Comparison of ENCODE assay signal across 2 cellular contexts in the genomic region with DNA sequence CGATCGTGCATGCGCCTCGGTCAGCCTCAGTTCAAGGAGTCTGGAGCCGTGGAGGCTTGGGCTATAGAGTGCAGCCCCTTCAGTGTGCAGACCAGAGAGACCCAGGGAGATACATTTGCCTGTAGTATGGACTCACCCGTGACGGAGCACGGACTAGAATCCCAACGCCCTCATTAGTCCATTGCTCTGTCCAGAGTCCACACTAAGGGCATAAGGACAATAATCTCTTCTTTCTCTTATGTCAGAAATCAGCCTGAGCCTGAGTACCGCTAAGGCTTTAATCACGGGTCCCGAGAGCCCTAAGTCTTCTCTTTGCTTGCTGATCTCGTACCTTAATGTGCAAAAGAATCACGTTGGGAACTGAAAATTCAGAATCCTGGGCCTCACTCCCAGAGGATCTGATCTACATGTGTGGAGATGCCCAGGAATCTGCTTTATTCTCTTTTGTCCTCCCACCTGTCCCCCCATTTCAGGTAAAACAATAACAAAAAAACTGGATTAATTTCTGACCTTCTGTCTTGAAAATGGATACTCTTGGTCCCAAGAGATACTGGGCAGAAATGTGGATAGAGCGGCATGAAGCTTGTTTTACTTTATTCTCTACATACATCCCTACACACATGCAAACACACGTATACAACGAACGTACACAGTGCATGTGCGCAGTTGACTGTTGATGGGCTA.
TF ChIP-seq lines count a peak whose summit lies in the region.

No MANE protein-coding gene starts in this region.

TF ChIP-seq in A549, 52 proteins besides CTCF, POLR2A, EP300 and RAD21:
- TF ChIP-seq, protein P1, sequence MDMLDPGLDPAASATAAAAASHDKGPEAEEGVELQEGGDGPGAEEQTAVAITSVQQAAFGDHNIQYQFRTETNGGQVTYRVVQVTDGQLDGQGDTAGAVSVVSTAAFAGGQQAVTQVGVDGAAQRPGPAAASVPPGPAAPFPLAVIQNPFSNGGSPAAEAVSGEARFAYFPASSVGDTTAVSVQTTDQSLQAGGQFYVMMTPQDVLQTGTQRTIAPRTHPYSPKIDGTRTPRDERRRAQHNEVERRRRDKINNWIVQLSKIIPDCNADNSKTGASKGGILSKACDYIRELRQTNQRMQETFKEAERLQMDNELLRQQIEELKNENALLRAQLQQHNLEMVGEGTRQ (IDR thresholded peaks at IDR 0.05) = no peak
- no peak for TF ChIP-seq NFE2L2 (conservative IDR thresholded peaks at IDR 0.05; ENCODE audit: low read length)
- no peak for TF ChIP-seq JUN (IDR thresholded peaks at IDR 0.05)
- TF ChIP-seq CEBPB (IDR thresholded peaks at IDR 0.05) = no peak
- TF ChIP-seq RNF2 (IDR thresholded peaks at IDR 0.05; ENCODE audit: borderline replicate concordance, low read depth) = no peak
- TF ChIP-seq ZNF302 (CRISPR knock-in tag; IDR thresholded peaks at IDR 0.05) = no peak
- TF ChIP-seq FOSL2 (IDR thresholded peaks at IDR 0.05) = no peak
- TF ChIP-seq FOSL2 (CRISPR knock-in tag; IDR thresholded peaks at IDR 0.05) = no peak
- TF ChIP-seq HEYL (CRISPR knock-in tag; IDR thresholded peaks at IDR 0.05) = no peak
- TF ChIP-seq HOXB13 (CRISPR knock-in tag; IDR thresholded peaks at IDR 0.05; ENCODE audit: low read depth) = no peak
- no peak for TF ChIP-seq SREBF2 (IDR thresholded peaks at IDR 0.05)
- no peak for TF ChIP-seq PHF8 (IDR thresholded peaks at IDR 0.05; ENCODE audit: borderline replicate concordance, low read depth)

TF ChIP-seq in endothelial cell of umbilical vein, 7 proteins besides CTCF, POLR2A, EP300 and RAD21:
- no peak for TF ChIP-seq EZH2 (IDR thresholded peaks at IDR 0.05; ENCODE audit: borderline replicate concordance, low read depth, low read length, severe bottlenecking)
